14 cellular contexts compared by ENCODE assay signal in the genomic region with DNA sequence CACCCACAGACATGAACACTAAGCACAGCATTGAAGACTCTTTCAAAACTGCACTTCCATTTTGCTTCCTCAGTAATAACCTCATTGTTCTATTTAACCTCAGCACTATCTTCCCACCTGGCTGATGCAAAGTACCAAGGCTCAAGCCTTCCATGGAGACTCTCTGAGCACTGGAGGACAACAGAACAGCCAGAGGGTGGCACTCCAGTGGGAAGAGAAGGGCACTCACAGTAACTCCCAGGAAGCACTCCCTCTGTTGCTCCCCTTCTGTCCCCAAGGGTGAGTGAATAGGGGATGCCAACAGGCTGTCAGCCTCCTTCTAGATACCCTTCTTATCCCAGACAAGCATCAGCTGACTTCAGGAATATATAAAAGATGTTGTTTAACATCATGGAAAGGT.
"Had no signal": no experiment of that assay in that cellular context is flagged by ENCODE, and none has a peak within 500 bp of the region (broad histone marks: within the 10 kb centered on the region; RNA-seq: fewer than 3 reads in every experiment).

No MANE protein-coding gene starts in this region.

- H3K4me3 Mint-ChIP-seq: activated naive CD8-positive, alpha-beta T cell; activated T-cell treated with anti-CD3 and anti-CD28 coated beads, Interleukin-2, amount 50 U/mL, for 24 hours; central memory CD8-positive, alpha-beta T cell had no signal

- H3K9me3 ChIP-seq: tibial nerve had no signal

- H3K27ac Mint-ChIP-seq: activated naive CD8-positive, alpha-beta T cell; activated T-cell treated with anti-CD3 and anti-CD28 coated beads, Interleukin-2, amount 50 U/mL, for 24 hours; naive thymus-derived CD4-positive, alpha-beta T cell had no signal

- H3K27me3 ChIP-seq: tibial nerve had no signal

- H3K27ac ChIP-seq: skin epidermis had no signal

- DNase-seq: activated CD4-positive, CD25-positive, alpha-beta regulatory T cell; activated gamma-delta T cell; activated T-cell treated with anti-CD3 and anti-CD28 coated beads, Interleukin-2, amount 50 U/mL, for 24 hours; amygdala; erythroblast; hippocampal formation; midbrain; naive thymus-derived CD4-positive, alpha-beta T cell; T-helper 2 cell had no signal

- H3K36me3 Mint-ChIP-seq: activated naive CD8-positive, alpha-beta T cell; brain had no signal

- H3K9me3 Mint-ChIP-seq: activated T-cell treated with anti-CD3 and anti-CD28 coated beads, Interleukin-2, amount 50 U/mL, for 24 hours; central memory CD8-positive, alpha-beta T cell; naive thymus-derived CD4-positive, alpha-beta T cell had no signal

- H3K27me3 Mint-ChIP-seq: central memory CD8-positive, alpha-beta T cell had no signal

- H3K4me3 ChIP-seq: skin epidermis, tibial nerve had no signal

- ATAC-seq: naive thymus-derived CD4-positive, alpha-beta T cell had no signal
